ENCODE assay signal across 8 cellular contexts in genomic region chr2:74690571-74690970, GRCh38. TPM values are rescaled to one million over a fixed set of nuclear protein-coding genes. Genes with fewer than 3 reads are reported as not detected.
DNase-seq lines count a peak whose midpoint lies in the region; ATAC-seq and TF ChIP-seq lines count a peak whose summit lies in the region.

No MANE protein-coding gene starts in this region.

- H3K36me3 ChIP-seq in fibroblast of lung (ENCODE audit: control insufficient read depth, insufficient read depth, low read length), result no peaks in the 10 kb centered on the region

- H3K4me2 ChIP-seq in fibroblast of lung (ENCODE audit: extremely low read depth, insufficient read depth, low read length), result no peak overlapping the region

- H3K27ac Mint-ChIP-seq in nephron, result no peak overlapping the region

- peak; percentile 12 for DNase-seq in stimulated activated CD4-positive, alpha-beta T cell treated with anti-CD3 and anti-CD28 coated beads, Interleukin-15, amount 100 ng/mL, for 24 hours
- no peak for DNase-seq in stimulated activated CD4-positive, alpha-beta T cell treated with anti-CD3 and anti-CD28 coated beads, Interleukin-12 subunit alpha, Interleukin-12 subunit beta, amount 100 ng/mL, for 4 hours
- DNase-seq in H4 (ENCODE audit: low spot score) (peak; percentile 58), NCI-H1048 (lab: John Stamatoyannopoulos, UW) (peak; percentile 14), SKM-1 (lab: John Stamatoyannopoulos, UW; ENCODE audit: unreplicated experiment) (peak; percentile 74), fibroblast of lung (ENCODE audit: low read depth in 2 of 2) (peak; percentile 50 to 76)

- no peaks in the 10 kb centered on the region for H3K4me1 Mint-ChIP-seq in nephron

- no peak overlapping the region for H3K4me3 ChIP-seq in fibroblast of lung (replicated peaks in 1 of 4; ENCODE audit: control extremely low read depth in 1 of 4, insufficient read depth in 1 of 4, low read depth in 3 of 4, low read length in 4 of 4)

- no peaks in the 10 kb centered on the region for H4K20me1 ChIP-seq in fibroblast of lung (ENCODE audit: control insufficient read depth, extremely low read depth, insufficient read depth, low read length)

- no peaks in the 10 kb centered on the region for H3K79me2 ChIP-seq in fibroblast of lung (ENCODE audit: control insufficient read depth, insufficient read depth, low read length)

- H3K27me3 Mint-ChIP-seq in nephron (ENCODE audit: low read depth), result peaks cover 11% of the 10 kb centered on the region

- H3K9me3 ChIP-seq in fibroblast of lung (ENCODE audit: control insufficient read depth, insufficient read depth, low read depth, low read length), result no peaks in the 10 kb centered on the region

- H3K4me3 Mint-ChIP-seq in nephron, result no peak overlapping the region

- H3K9ac ChIP-seq in fibroblast of lung (ENCODE audit: insufficient read depth, low read length), result no peak overlapping the region

- ATAC-seq in GM21723 (IDR thresholded peaks at IDR 0.05; ENCODE audit: unreplicated experiment), result no peak

- H3K27ac ChIP-seq in fibroblast of lung (ENCODE audit: insufficient read depth, low read length), result no peak overlapping the region

- no peaks in the 10 kb centered on the region for H3K4me1 ChIP-seq in fibroblast of lung (ENCODE audit: control insufficient read depth, extremely low read depth, insufficient read depth, low read length)

- TF ChIP-seq CTCF in fibroblast of lung (conservative IDR thresholded peaks at IDR 0.05 in 1 of 2, IDR thresholded peaks at IDR 0.05 in 1 of 2; ENCODE audit: low read depth in 1 of 2, low read length in 2 of 2), result peak; percentile 88 to 91
- TF ChIP-seq CTCF in nephron (IDR thresholded peaks at IDR 0.05; ENCODE audit: unreplicated experiment in 3 of 3), result peak; percentile 85 to 89 (median 89)

- H3K9me3 Mint-ChIP-seq in nephron, result no peaks in the 10 kb centered on the region

- H3K27me3 ChIP-seq in fibroblast of lung (ENCODE audit: control insufficient read depth, insufficient read depth, low read length), result peaks cover 2% of the 10 kb centered on the region

- H3K36me3 Mint-ChIP-seq in nephron (ENCODE audit: low read depth), result no peaks in the 10 kb centered on the region

- no peak overlapping the region for H2AFZ ChIP-seq in fibroblast of lung (ENCODE audit: low read length)

RNA-seq across cellular contexts. Expression of gene SEMA4F, which starts 36.5 kb away (rescaled TPM):
- total RNA-seq in H4 (2014; rRNA removed; shearing (Covaris generic)), result 6.5 and 6.8 TPM in 2 replicates
- 5.1 and 9.4 TPM in 2 replicates for total RNA-seq in fibroblast of lung
- polyA plus RNA-seq in fibroblast of lung, result 5.9 and 7.3 TPM in 2 replicates
- polyA plus RNA-seq in fibroblast of lung (2012), result 7.3 and 7.6 TPM in 2 replicates
- 15.6 and 16.8 TPM in 2 replicates for polyA minus RNA-seq in fibroblast of lung (ENCODE audit: low replicate concordance)

RNA-seq across cellular contexts. Expression of gene M1AP, which starts 42.4 kb away (rescaled TPM):
- total RNA-seq in H4 (2014; rRNA removed; shearing (Covaris generic)), result not detected in 2 replicates
- total RNA-seq in fibroblast of lung, result not detected in 2 replicates
- polyA plus RNA-seq in fibroblast of lung, result 0.07 TPM in 1 of 2 replicates, not detected in the other
- polyA plus RNA-seq in fibroblast of lung (2012), result 0.06 TPM in 1 of 2 replicates, not detected in the other
- polyA minus RNA-seq in fibroblast of lung (ENCODE audit: low replicate concordance), result not detected in 2 replicates
